Comparison of ENCODE assay signal across 15 cellular contexts in the genomic region with DNA sequence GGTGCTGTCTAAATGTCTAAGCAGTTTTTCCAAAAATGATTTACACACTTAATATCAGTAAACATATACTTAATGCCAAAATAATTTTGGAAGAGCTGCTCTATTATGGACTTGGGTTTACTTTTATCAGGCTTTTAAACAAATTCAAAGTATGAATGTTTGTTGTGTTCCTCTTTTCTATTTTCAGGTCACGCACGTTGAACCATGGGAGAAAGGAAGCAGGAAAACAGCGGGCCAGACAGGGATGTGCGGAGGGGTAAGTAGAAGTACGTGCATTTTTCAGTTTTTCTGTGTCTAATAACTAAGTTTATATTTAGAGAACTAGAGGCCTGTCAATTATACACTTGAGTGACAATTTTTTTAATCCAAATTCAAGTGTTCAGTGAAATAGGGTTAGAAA. TPM values are rescaled to one million over a fixed set of nuclear protein-coding genes. Genes with fewer than 3 reads are reported as not detected.
DNase-seq lines count a peak whose midpoint lies in the region; ATAC-seq, FAIRE-seq and TF ChIP-seq lines count a peak whose summit lies in the region.
"Had no signal": no experiment of that assay in that cellular context is flagged by ENCODE, and none has a peak within 500 bp of the region (broad histone marks: within the 10 kb centered on the region; RNA-seq: fewer than 3 reads in every experiment).

No MANE protein-coding gene starts in this region.

- no peak for TF ChIP-seq POLR2A in endothelial cell of umbilical vein (IDR thresholded peaks at IDR 0.05; ENCODE audit: low read depth, low read length)

- H3K27ac Mint-ChIP-seq in activated naive CD4-positive, alpha-beta T cell treated with anti-CD3 and anti-CD28 coated beads for 36 hours: peak overlapping the region; percentile 83

- H3K36me3 ChIP-seq in SU-DHL-6 (ENCODE audit: low read length) (peaks cover 59% of the 10 kb centered on the region), endothelial cell of umbilical vein (ENCODE audit: control insufficient read depth in 2 of 2, extremely low read depth in 1 of 2, insufficient read depth in 2 of 2, low read length in 2 of 2) (peaks cover 14 to 41% of the 10 kb centered on the region in 2 experiments), subcutaneous abdominal adipose tissue (ENCODE audit: control insufficient read depth in 5 of 5, insufficient read depth in 5 of 5, low read length in 5 of 5) (peaks cover 40 to 50% (median 45%) of the 10 kb centered on the region in 5 donors)

- no peak overlapping the region for H2AFZ ChIP-seq in SU-DHL-6 (ENCODE audit: low read depth, low read length, severe bottlenecking)
- no peak overlapping the region for H2AFZ ChIP-seq in endothelial cell of umbilical vein (ENCODE audit: low read depth, low read length)

- H3K4me3 ChIP-seq in SU-DHL-6 (ENCODE audit: insufficient read depth, low read length, poor library complexity, severe bottlenecking) (no peak overlapping the region), endothelial cell of umbilical vein (replicated peaks in 1 of 3; ENCODE audit: insufficient read depth in 1 of 3, low read depth in 1 of 3, low read length in 3 of 3) (no peak overlapping the region), subcutaneous abdominal adipose tissue (ENCODE audit: low read depth in 1 of 5, low read length in 5 of 5) (no peak overlapping the region)

- CTCF ChIA-PET in activated naive CD4-positive, alpha-beta T cell treated with anti-CD3 and anti-CD28 coated beads for 36 hours (lab: Charles Lee): no interaction called here
- CTCF ChIA-PET in endothelial cell of umbilical vein (lab: Charles Lee): interaction anchor here (1.1 kb wide), 1 partner anchor 9 kb away, joined by 3 read pairs; no protein-coding TSS in a partner anchor

- H3K9me2 ChIP-seq in SU-DHL-6 (replicated peaks; ENCODE audit: insufficient read depth, low read length): no peaks in the 10 kb centered on the region

- intact Hi-C loops in activated naive CD4-positive, alpha-beta T cell treated with anti-CD3 and anti-CD28 coated beads for 36 hours (cut with micrococcal nuclease): no loop called here
- intact Hi-C loops in endothelial cell of umbilical vein (cut with micrococcal nuclease): loop anchor here (1.0 kb wide), 1 partner anchor 8 kb away; no protein-coding TSS in a partner anchor

- H3K9me3 Mint-ChIP-seq in activated naive CD4-positive, alpha-beta T cell treated with anti-CD3 and anti-CD28 coated beads for 36 hours: no peaks in the 10 kb centered on the region

- H3K27me3 Mint-ChIP-seq in activated naive CD4-positive, alpha-beta T cell treated with anti-CD3 and anti-CD28 coated beads for 36 hours (ENCODE audit: low read depth): no peaks in the 10 kb centered on the region

- H3K9ac ChIP-seq in SU-DHL-6 (ENCODE audit: low read length) (no peak overlapping the region), endothelial cell of umbilical vein (replicated peaks; ENCODE audit: extremely low read depth, insufficient read depth, low read length) (no peak overlapping the region), subcutaneous abdominal adipose tissue (ENCODE audit: low read length in 5 of 5) (peak overlapping the region in 1 of 5 donors; percentile 56)

- H3F3A ChIP-seq in SU-DHL-6 (ENCODE audit: insufficient read depth): peaks cover 35% of the 10 kb centered on the region; the same call in 1 of the 2 replicates

- H3K4me1 ChIP-seq in endothelial cell of umbilical vein (ENCODE audit: control insufficient read depth, extremely low read depth, insufficient read depth, low read length): peaks cover 23% of the 10 kb centered on the region
- peaks cover 2 to 42% (median 38%) of the 10 kb centered on the region in 5 donors for H3K4me1 ChIP-seq in subcutaneous abdominal adipose tissue (ENCODE audit: control insufficient read depth in 5 of 5, insufficient read depth in 5 of 5, low read length in 5 of 5)
- H3K4me1 ChIP-seq: BE2C had no signal

- dilution Hi-C loops in endothelial cell of umbilical vein (cut with MboI; ENCODE audit: extremely low pct_ligation_motif_present, low sequenced_read_pairs): no loop called here

- DNase-seq in activated naive CD4-positive, alpha-beta T cell treated with anti-CD3 and anti-CD28 coated beads for 36 hours: no peak
- no peak for DNase-seq in activated naive CD4-positive, alpha-beta T cell treated with Interleukin-2 at 50 U/mL for 16 hours
- DNase-seq in endothelial cell of umbilical vein (ENCODE audit: low read depth, low spot score) (no peak), DMS 273 treated with DMSO at 0.1 percent for 48 hours (lab: John Stamatoyannopoulos, UW) (no peak), NCI-H1105 treated with DMSO at 0.1 percent for 48 hours (lab: John Stamatoyannopoulos, UW) (no peak)
- DNase-seq: activated CD4-positive, CD25-positive, alpha-beta regulatory T cell; BE2C; NCI-H1694 treated with DMSO at 0.1 percent for 48 hours; upper lobe of left lung had no signal

- no peak for ATAC-seq in HG02981 (IDR thresholded peaks at IDR 0.05; ENCODE audit: unreplicated experiment)
- ATAC-seq: HCT116 had no signal

- H3K79me2 ChIP-seq in SU-DHL-6 (ENCODE audit: insufficient read depth, low read length) (peaks cover 55% of the 10 kb centered on the region), endothelial cell of umbilical vein (ENCODE audit: control insufficient read depth, insufficient read depth, low read length) (peaks cover 53% of the 10 kb centered on the region)

- H3K9me3 ChIP-seq in SU-DHL-6 (ENCODE audit: insufficient read depth, low read length) (no peaks in the 10 kb centered on the region), endothelial cell of umbilical vein (replicated peaks; ENCODE audit: control insufficient read depth, insufficient read depth, low read length) (no peaks in the 10 kb centered on the region), subcutaneous abdominal adipose tissue (ENCODE audit: control insufficient read depth in 5 of 5, low read length in 5 of 5) (no peaks in the 10 kb centered on the region)
- H3K9me3 ChIP-seq: BE2C, upper lobe of left lung had no signal

- POLR2A ChIA-PET in endothelial cell of umbilical vein (lab: Charles Lee): interaction anchor here (0.5 kb wide), 1 partner anchor 517 kb away, joined by 7 read pairs; no protein-coding TSS in a partner anchor

- H3K27me3 ChIP-seq in SU-DHL-6 (ENCODE audit: low read length) (no peaks in the 10 kb centered on the region), endothelial cell of umbilical vein (ENCODE audit: control insufficient read depth in 2 of 2, insufficient read depth in 2 of 2, low read length in 2 of 2) (no peaks in the 10 kb centered on the region), subcutaneous abdominal adipose tissue (ENCODE audit: control insufficient read depth in 5 of 5, insufficient read depth in 4 of 5, low read length in 5 of 5) (no peaks in the 10 kb centered on the region)
- H3K27me3 ChIP-seq: BE2C, upper lobe of left lung had no signal

- H3K27ac ChIP-seq in SU-DHL-6 (ENCODE audit: low read depth, low read length) (no peak overlapping the region), endothelial cell of umbilical vein (ENCODE audit: insufficient read depth, low read depth, low read length) (no peak overlapping the region), subcutaneous abdominal adipose tissue (ENCODE audit: low read depth, low read length) (peak overlapping the region; percentile 28)

- H3K36me3 Mint-ChIP-seq in activated naive CD4-positive, alpha-beta T cell treated with anti-CD3 and anti-CD28 coated beads for 36 hours (ENCODE audit: low read depth): peaks cover 64% of the 10 kb centered on the region

- no TSS peak for BruUV-seq in endothelial cell of umbilical vein (replicated peaks; lab: Mats Ljungman, UMichigan)

- TF ChIP-seq CTCF in SU-DHL-6 (IDR thresholded peaks at IDR 0.05; ENCODE audit: insufficient read depth, low read length, poor library complexity, severe bottlenecking) (no peak), endothelial cell of umbilical vein (IDR thresholded peaks at IDR 0.05; ENCODE audit: extremely low read depth in 1 of 2, insufficient read depth in 1 of 2, low read depth in 1 of 2, low read length in 2 of 2) (no peak)

- H3K4me2 ChIP-seq in SU-DHL-6 (ENCODE audit: low read depth, low read length, poor library complexity, severe bottlenecking): peak overlapping the region; percentile 97
- H3K4me2 ChIP-seq in endothelial cell of umbilical vein (ENCODE audit: insufficient read depth, low read length): peak overlapping the region; percentile 99

- H4K20me1 ChIP-seq in SU-DHL-6 (ENCODE audit: low read depth, low read length) (peaks cover 44% of the 10 kb centered on the region), endothelial cell of umbilical vein (replicated peaks; ENCODE audit: control insufficient read depth, extremely low read depth, insufficient read depth, low read length) (peaks cover 4% of the 10 kb centered on the region)

- no peaks in the 10 kb centered on the region for H3K9me1 ChIP-seq in endothelial cell of umbilical vein (replicated peaks; ENCODE audit: control insufficient read depth, extremely low read depth, insufficient read depth, low read length)

- H3K4me3 Mint-ChIP-seq in activated naive CD4-positive, alpha-beta T cell treated with anti-CD3 and anti-CD28 coated beads for 36 hours: peak overlapping the region; percentile 64

- FAIRE-seq in endothelial cell of umbilical vein (lab: Jason Lieb, UNC): no peak

- peaks cover 55% of the 10 kb centered on the region for H3K4me1 Mint-ChIP-seq in activated naive CD4-positive, alpha-beta T cell treated with anti-CD3 and anti-CD28 coated beads for 36 hours (ENCODE audit: low read depth)

RNA-seq across cellular contexts. Expression of gene PRPF38B, which starts 3.4 kb away (rescaled TPM):
- 10 to 100 TPM; 50.4 to 52.2 TPM for total RNA-seq in activated naive CD4-positive, alpha-beta T cell treated with anti-CD3 and anti-CD28 coated beads for 36 hours
- total RNA-seq in endothelial cell of umbilical vein: 40.5 and 46.6 TPM in 2 replicates
- polyA plus RNA-seq in endothelial cell of umbilical vein: 15.2 and 19.3 TPM in 2 replicates
- polyA plus RNA-seq in endothelial cell of umbilical vein (2011; cell fraction: cytosol; rRNA removed): 9.8 and 13.9 TPM in 2 replicates
- polyA plus RNA-seq in endothelial cell of umbilical vein (2011; cell fraction: nucleus; rRNA removed): 64.8 and 104 TPM in 2 replicates
- polyA plus RNA-seq in endothelial cell of umbilical vein (2012): 24.5 and 31.4 TPM in 2 replicates
- polyA minus RNA-seq in endothelial cell of umbilical vein: 34.3 and 37.9 TPM in 2 replicates
- 18.5 TPM for polyA minus RNA-seq in endothelial cell of umbilical vein (2011; cell fraction: cytosol; rRNA and poly(A)+ RNA removed)
- 85.6 and 94.1 TPM in 2 replicates for polyA minus RNA-seq in endothelial cell of umbilical vein (2011; cell fraction: nucleus; rRNA and poly(A)+ RNA removed)

RNA-seq across cellular contexts. Expression of gene FNDC7, which starts 17.2 kb away (rescaled TPM):
- total RNA-seq in activated naive CD4-positive, alpha-beta T cell treated with anti-CD3 and anti-CD28 coated beads for 36 hours: under 1 TPM in 1 of 2 experiments, not detected in 1; 0.05 TPM
- total RNA-seq in endothelial cell of umbilical vein: not detected in 2 replicates
- polyA plus RNA-seq in endothelial cell of umbilical vein: not detected in 2 replicates
- polyA plus RNA-seq in endothelial cell of umbilical vein (2011; cell fraction: cytosol; rRNA removed): not detected in 2 replicates
- 0.05 and 0.10 TPM in 2 replicates for polyA plus RNA-seq in endothelial cell of umbilical vein (2011; cell fraction: nucleus; rRNA removed)
- polyA plus RNA-seq in endothelial cell of umbilical vein (2012): not detected in 2 replicates
- 0.49 TPM in 1 of 2 replicates, not detected in the other for polyA minus RNA-seq in endothelial cell of umbilical vein
- 0.31 TPM for polyA minus RNA-seq in endothelial cell of umbilical vein (2011; cell fraction: cytosol; rRNA and poly(A)+ RNA removed)
- polyA minus RNA-seq in endothelial cell of umbilical vein (2011; cell fraction: nucleus; rRNA and poly(A)+ RNA removed): 0.29 TPM in 1 of 2 replicates, not detected in the other
- total RNA-seq: omental fat pad had no signal
- polyA plus RNA-seq: esophagus had no signal

RNA-seq across cellular contexts. Expression of gene HENMT1, which starts 34.6 kb away (rescaled TPM):
- total RNA-seq in activated naive CD4-positive, alpha-beta T cell treated with anti-CD3 and anti-CD28 coated beads for 36 hours: 10 to 100 TPM; 18.7 to 19.3 TPM
- 3.8 and 4.4 TPM in 2 replicates for total RNA-seq in endothelial cell of umbilical vein
- 3.2 and 4.5 TPM in 2 replicates for polyA plus RNA-seq in endothelial cell of umbilical vein
- polyA plus RNA-seq in endothelial cell of umbilical vein (2011; cell fraction: cytosol; rRNA removed): 4.4 and 4.6 TPM in 2 replicates
- polyA plus RNA-seq in endothelial cell of umbilical vein (2011; cell fraction: nucleus; rRNA removed): 3.9 and 4.4 TPM in 2 replicates
- polyA plus RNA-seq in endothelial cell of umbilical vein (2012): 2.9 and 5.1 TPM in 2 replicates
- 1.6 and 2.2 TPM in 2 replicates for polyA minus RNA-seq in endothelial cell of umbilical vein
- 9.4 TPM for polyA minus RNA-seq in endothelial cell of umbilical vein (2011; cell fraction: cytosol; rRNA and poly(A)+ RNA removed)
- polyA minus RNA-seq in endothelial cell of umbilical vein (2011; cell fraction: nucleus; rRNA and poly(A)+ RNA removed): 0.91 and 1.1 TPM in 2 replicates

RNA-seq across cellular contexts. Expression of gene STXBP3, which starts 51.0 kb away (rescaled TPM):
- total RNA-seq in activated naive CD4-positive, alpha-beta T cell treated with anti-CD3 and anti-CD28 coated beads for 36 hours: 10 to 100 TPM; 29.1 to 30.3 TPM
- 37.2 and 44.1 TPM in 2 replicates for total RNA-seq in endothelial cell of umbilical vein
- 4.8 and 9.4 TPM in 2 replicates for polyA plus RNA-seq in endothelial cell of umbilical vein
- polyA plus RNA-seq in endothelial cell of umbilical vein (2011; cell fraction: cytosol; rRNA removed): 13.5 and 14.9 TPM in 2 replicates
- polyA plus RNA-seq in endothelial cell of umbilical vein (2011; cell fraction: nucleus; rRNA removed): 28.4 and 50.2 TPM in 2 replicates
- polyA plus RNA-seq in endothelial cell of umbilical vein (2012): 33.0 and 37.5 TPM in 2 replicates
- 8.0 and 11.6 TPM in 2 replicates for polyA minus RNA-seq in endothelial cell of umbilical vein
- 11.7 TPM for polyA minus RNA-seq in endothelial cell of umbilical vein (2011; cell fraction: cytosol; rRNA and poly(A)+ RNA removed)
- polyA minus RNA-seq in endothelial cell of umbilical vein (2011; cell fraction: nucleus; rRNA and poly(A)+ RNA removed): 24.4 and 38.1 TPM in 2 replicates
